Comparison of ENCODE assay signal across 19 cellular contexts in genomic region chr20:45975686-45976085, GRCh38. TPM values are rescaled to one million over a fixed set of nuclear protein-coding genes. Genes with fewer than 3 reads are reported as not detected.
DNase-seq lines count a peak whose midpoint lies in the region; ATAC-seq and TF ChIP-seq lines count a peak whose summit lies in the region.
"Had no signal": no experiment of that assay in that cellular context is flagged by ENCODE, and none has a peak within 500 bp of the region (broad histone marks: within the 10 kb centered on the region; RNA-seq: fewer than 3 reads in every experiment).

No MANE protein-coding gene starts in this region.

- H3K27ac ChIP-seq in endodermal cell (ENCODE audit: low read depth, low read length) (no peak overlapping the region), tibial nerve (no peak overlapping the region)
- H3K27ac ChIP-seq: KMS-11 had no signal

- H3K36me3 Mint-ChIP-seq in endodermal cell (ENCODE audit: low read depth) = no peaks in the 10 kb centered on the region

- H3K4me3 Mint-ChIP-seq in endodermal cell = no peak overlapping the region
- H3K4me3 Mint-ChIP-seq: CD4-positive, alpha-beta T cell had no signal

- H3K9me3 Mint-ChIP-seq in endodermal cell = no peaks in the 10 kb centered on the region
- H3K9me3 Mint-ChIP-seq: CD4-positive, alpha-beta T cell had no signal

- no peak for TF ChIP-seq EP300 in tibial nerve (IDR thresholded peaks at IDR 0.05)

- no peak for TF ChIP-seq POLR2A in tibial nerve (IDR thresholded peaks at IDR 0.05)

- peaks cover 13% of the 10 kb centered on the region for H3K4me1 Mint-ChIP-seq in endodermal cell

- TF ChIP-seq CTCF in endodermal cell (conservative IDR thresholded peaks at IDR 0.05) = no peak
- no peak for TF ChIP-seq CTCF in tibial nerve (IDR thresholded peaks at IDR 0.05)

- in situ Hi-C loops in G401 (cut with HindIII; ENCODE audit: low sequenced_read_pairs) = no loop called here

- H3K27ac Mint-ChIP-seq in endodermal cell = no peak overlapping the region
- H3K27ac Mint-ChIP-seq: CD4-positive, alpha-beta T cell had no signal

- peaks cover 19% of the 10 kb centered on the region for H3K27me3 Mint-ChIP-seq in endodermal cell (ENCODE audit: insufficient read depth)

- H3K36me3 ChIP-seq in endodermal cell (ENCODE audit: control insufficient read depth, insufficient read depth, low read length) (no peaks in the 10 kb centered on the region), tibial nerve (no peaks in the 10 kb centered on the region)

- intact Hi-C loops in cardiac septum (cut with DNase I) = no loop called here
- intact Hi-C loops in left cardiac atrium (cut with DNase I) = no loop called here
- intact Hi-C loops in sciatic nerve (cut with DNase I) = no loop called here

- WGBS in endodermal cell (ENCODE audit: insufficient coverage in 1 of 2, insufficient read length in 1 of 2), 2 experiments = 94 to 100% methylated on average over 11 of the region's 11 CpGs
- WGBS in tibial nerve, 2 donors = 86 to 88% methylated on average over 11 of the region's 11 CpGs

- no peaks in the 10 kb centered on the region for H3K4me1 ChIP-seq in endodermal cell (ENCODE audit: control insufficient read depth, insufficient read depth, low read length)
- peaks cover 0 to 9% (median 4%) of the 10 kb centered on the region in 4 donors for H3K4me1 ChIP-seq in tibial nerve

- peak; percentile 27 for DNase-seq in cardiac septum (ENCODE audit: low spot score)
- no peak for DNase-seq in left cardiac atrium
- DNase-seq in endodermal cell = peak; percentile 18
- peak; percentile 45 for DNase-seq in sciatic nerve (ENCODE audit: low spot score)
- no peak for DNase-seq in activated CD4-positive, alpha-beta T cell treated with anti-CD3 and anti-CD28 coated beads for 48 hours
- no peak for DNase-seq in tibial nerve (ENCODE audit: low spot score in 2 of 2)
- no peak for DNase-seq in G401 (ENCODE audit: low spot score)
- DNase-seq: CD4-positive, alpha-beta T cell; GOT3; HCEC 1CT; IMR-90; MM.1S; NCI-H2029 treated with DMSO at 0.1 percent for 48 hours; NCI-H2227 treated with DMSO at 0.1 percent for 48 hours; NCI-H526 treated with DMSO at 0.1 percent for 48 hours; SHP77 treated with DMSO at 0.1 percent for 48 hours had no signal

- H3K9me3 ChIP-seq in endodermal cell (ENCODE audit: control insufficient read depth, low read length) = no peaks in the 10 kb centered on the region
- no peaks in the 10 kb centered on the region for H3K9me3 ChIP-seq in tibial nerve

- no peak overlapping the region for H3K4me3 ChIP-seq in endodermal cell (ENCODE audit: low read length)
- no peak overlapping the region for H3K4me3 ChIP-seq in tibial nerve

- H3K27me3 ChIP-seq in endodermal cell (ENCODE audit: control insufficient read depth, insufficient read depth, low read length, poor library complexity, severe bottlenecking) (no peaks in the 10 kb centered on the region), tibial nerve (no peaks in the 10 kb centered on the region)

- ATAC-seq in left cardiac atrium (no peak), sciatic nerve (no peak)

- no peak overlapping the region for H3K9ac ChIP-seq in endodermal cell (ENCODE audit: extremely low read depth, low read length, poor library complexity, severe bottlenecking)
- H3K9ac ChIP-seq: KMS-11 had no signal

RNA-seq across cellular contexts. Expression of gene ZNF335, which starts 3.7 kb away (rescaled TPM):
- total RNA-seq in cardiac septum (8.5 TPM), left cardiac atrium (1 to 10 TPM; 9.1 to 9.8 TPM), endodermal cell (10 to 100 TPM; 18.3 to 21.0 TPM), sciatic nerve (22.3 TPM), tibial nerve (10 to 100 TPM; 24.3 to 42.3 (median 28.6) TPM)
- 14.5 TPM for polyA plus RNA-seq in endodermal cell (2013, experiment 1 of 2)
- 12.8 TPM for polyA plus RNA-seq in endodermal cell (2013, experiment 2 of 2)
- total RNA-seq in G401 (2014; rRNA removed; shearing (Covaris generic)) = 7.2 and 11.1 TPM in 2 replicates

RNA-seq across cellular contexts. Expression of gene MMP9, which starts 33.0 kb away (rescaled TPM):
- total RNA-seq in cardiac septum = 2.4 TPM
- 1 to 10 TPM; 1.1 to 1.4 TPM for total RNA-seq in left cardiac atrium
- total RNA-seq in endodermal cell = under 1 TPM; 0.15 to 0.29 TPM
- 0.32 TPM for polyA plus RNA-seq in endodermal cell (2013, experiment 1 of 2)
- polyA plus RNA-seq in endodermal cell (2013, experiment 2 of 2) = 0.83 TPM
- 5.0 TPM for total RNA-seq in sciatic nerve
- total RNA-seq in tibial nerve = under 1 TPM in 3 of 4 donors, not detected in 1; 0.22 to 0.98 (median 0.60) TPM
- not detected in 2 replicates for total RNA-seq in G401 (2014; rRNA removed; shearing (Covaris generic))
- total RNA-seq: NCI-H460 had no signal
- polyA plus RNA-seq: BJ had no signal

RNA-seq across cellular contexts. Expression of gene PCIF1, which starts 41.2 kb away (rescaled TPM):
- total RNA-seq in cardiac septum (30.2 TPM), left cardiac atrium (10 to 100 TPM; 23.1 to 27.6 TPM), endodermal cell (10 to 100 TPM; 22.0 to 34.5 TPM), sciatic nerve (38.2 TPM), tibial nerve (10 to 100 TPM; 52.2 to 59.0 (median 53.0) TPM)
- 40.7 TPM for polyA plus RNA-seq in endodermal cell (2013, experiment 1 of 2)
- polyA plus RNA-seq in endodermal cell (2013, experiment 2 of 2) = 37.1 TPM
- 11.6 and 17.7 TPM in 2 replicates for total RNA-seq in G401 (2014; rRNA removed; shearing (Covaris generic))

RNA-seq across cellular contexts. Expression of gene SLC12A5, which starts 53.3 kb away (rescaled TPM):
- 0.73 TPM for total RNA-seq in cardiac septum
- 1 to 10 TPM; 2.6 to 3.2 TPM for total RNA-seq in left cardiac atrium
- 10 to 100 TPM in 1 of 2 donors, 1 to 10 TPM in 1; 5.7 to 10.2 TPM for total RNA-seq in endodermal cell
- 7.2 TPM for polyA plus RNA-seq in endodermal cell (2013, experiment 1 of 2)
- polyA plus RNA-seq in endodermal cell (2013, experiment 2 of 2) = 7.4 TPM
- total RNA-seq in sciatic nerve = 3.9 TPM
- 1 to 10 TPM in 1 of 4 donors, not detected in 3; 5.2 TPM for total RNA-seq in tibial nerve
- 0.03 and 0.43 TPM in 2 replicates for total RNA-seq in G401 (2014; rRNA removed; shearing (Covaris generic))
- total RNA-seq: IMR-90, NCI-H460 had no signal

Comparison
In these comparisons a context has a peak if more than half of its experiments do, and no peak if none do; other contexts are left out.
1. DNase-seq: peak in cardiac septum (single experiment), endodermal cell (single experiment) and sciatic nerve (single experiment); none in left cardiac atrium (single experiment), activated CD4-positive, alpha-beta T cell treated with anti-CD3 and anti-CD28 coated beads for 48 hours (single experiment), tibial nerve (0 of 2) and G401 (single experiment).